ENCODE assay signal across 8 cellular contexts in genomic region chr6:105424177-105424783, GRCh38. TPM values are rescaled to one million over a fixed set of nuclear protein-coding genes. Genes with fewer than 3 reads are reported as not detected.
DNase-seq lines count a peak whose midpoint lies in the region; ATAC-seq and TF ChIP-seq lines count a peak whose summit lies in the region.

No MANE protein-coding gene starts in this region.

- no peak overlapping the region for H3K9ac ChIP-seq in KMS-11

- TF ChIP-seq CTCF in KMS-11 (conservative IDR thresholded peaks at IDR 0.05; ENCODE audit: low read depth, low read length) (peak; percentile 78), heart right ventricle (IDR thresholded peaks at IDR 0.05) (peak; percentile 34 to 76 (median 70)), spleen (IDR thresholded peaks at IDR 0.05 in 8 of 11, conservative IDR thresholded peaks at IDR 0.05 in 3 of 11) (peak; percentile 31 to 79 (median 67))

- DNase-seq in AG08395 (ENCODE audit: low spot score): peak; percentile 74
- peak; percentile 60 for DNase-seq in SIG-M5 treated with dmso at 0.1 percent for 504 hours (lab: John Stamatoyannopoulos, UW; ENCODE audit: unreplicated experiment)
- DNase-seq in activated effector memory CD4-positive, alpha-beta T cell treated with Interleukin-2 at 50 U/mL for 16 hours: peak; percentile 44
- DNase-seq in heart right ventricle: peak in 1 of 2 donors; percentile 19
- DNase-seq in spleen: no peak

- no peak overlapping the region for H2AFZ ChIP-seq in KMS-11 (ENCODE audit: low read depth)

- no peaks in the 10 kb centered on the region for H3K79me2 ChIP-seq in KMS-11 (ENCODE audit: insufficient read depth, low read depth)

- no peaks in the 10 kb centered on the region for H3K36me3 ChIP-seq in KMS-11 (ENCODE audit: insufficient read depth)
- no peaks in the 10 kb centered on the region for H3K36me3 ChIP-seq in heart right ventricle
- H3K36me3 ChIP-seq in spleen: no peaks in the 10 kb centered on the region

- H3K27me3 ChIP-seq in KMS-11 (ENCODE audit: insufficient read depth, low read depth) (no peaks in the 10 kb centered on the region), heart right ventricle (no peaks in the 10 kb centered on the region), spleen (replicated peaks in 1 of 7) (peaks cover 0 to 9% (median 0%) of the 10 kb centered on the region in 7 donors)

- H3K9me3 ChIP-seq in heart right ventricle (peaks cover 0 to 7% (median 0%) of the 10 kb centered on the region in 11 donors), spleen (peaks cover 0 to 4% (median 0%) of the 10 kb centered on the region in 8 donors)

- H3K4me3 ChIP-seq in KMS-11 (IDR thresholded peaks at IDR 0.05; ENCODE audit: insufficient read depth, low read depth, low read length): no peak overlapping the region
- no peak overlapping the region for H3K4me3 ChIP-seq in heart right ventricle
- H3K4me3 ChIP-seq in spleen: no peak overlapping the region

- no peaks in the 10 kb centered on the region for H4K20me1 ChIP-seq in KMS-11 (ENCODE audit: insufficient read depth)

- peak; percentile 74 for ATAC-seq in GM18517 (IDR thresholded peaks at IDR 0.05; ENCODE audit: unreplicated experiment)
- peak in 6 of 8 donors; percentile 31 to 63 (median 46) for ATAC-seq in heart right ventricle
- ATAC-seq in HG03095 (IDR thresholded peaks at IDR 0.05; ENCODE audit: unreplicated experiment): no peak

- 12% methylated on average over 7 of the region's 7 CpGs for WGBS in heart right ventricle, 2 donors
- WGBS in spleen, 5 donors: 16 to 23% (median 21%) methylated on average over 7 of the region's 7 CpGs

- H3K27ac ChIP-seq in KMS-11 (no peak overlapping the region), heart right ventricle (no peak overlapping the region), spleen (no peak overlapping the region)

- intact Hi-C loops in heart right ventricle (cut with DNase I) (loop anchor here in 7 of 10 donors (1.0 to 10.0 kb wide), 5 partner anchors 332 to 881 kb away; no protein-coding TSS in a partner anchor), spleen (cut with DNase I; ENCODE audit: low total_unique reads) (loop anchor here (2.0 kb wide), 1 partner anchor 337 kb away; no protein-coding TSS in a partner anchor)

- TF ChIP-seq POLR2A in spleen (IDR thresholded peaks at IDR 0.05): no peak

- no peak overlapping the region for H3K4me2 ChIP-seq in KMS-11

- H3K4me1 ChIP-seq in KMS-11 (ENCODE audit: low read depth, poor library complexity, severe bottlenecking) (no peaks in the 10 kb centered on the region), heart right ventricle (peaks cover 0 to 12% (median 0%) of the 10 kb centered on the region in 9 donors), spleen (no peaks in the 10 kb centered on the region)

RNA-seq across cellular contexts. Expression of gene PREP, which starts 21.4 kb away (rescaled TPM):
- 10 to 100 TPM; 23.7 to 37.4 (median 28.9) TPM for total RNA-seq in heart right ventricle
- 10 to 100 TPM; 12.3 to 23.5 TPM for polyA plus RNA-seq in heart right ventricle
- 10 to 100 TPM; 17.4 to 22.9 (median 20.3) TPM for total RNA-seq in spleen
- polyA plus RNA-seq in spleen: 10 to 100 TPM in 2 of 3 donors, 1 to 10 TPM in 1; 9.8 to 13.2 (median 13.1) TPM
